In genomic region chr11:108734956-108735559, GRCh38 we compare ENCODE assay signal across 8 cellular contexts.
A peak's percentile ranks its signal among the peaks of the same experiment; 100 is the strongest.
DNase-seq lines count a peak whose midpoint lies in the region; ATAC-seq, FAIRE-seq and TF ChIP-seq lines count a peak whose summit lies in the region.

No MANE protein-coding gene starts in this region.

- H3K27me3 Mint-ChIP-seq in astrocyte (ENCODE audit: low read depth, unreplicated experiment), result no peaks in the 10 kb centered on the region

- H3K36me3 ChIP-seq in astrocyte (ENCODE audit: insufficient read depth, low read length), result no peaks in the 10 kb centered on the region

- H3K27ac Mint-ChIP-seq in astrocyte (ENCODE audit: unreplicated experiment), result no peak overlapping the region

- DNase-seq in Daoy (ENCODE audit: low read depth), result peak; percentile 29
- DNase-seq in HT1080 (ENCODE audit: low read depth), result peak; percentile 7
- no peak for DNase-seq in astrocyte (ENCODE audit: low read depth)
- DNase-seq in medulla oblongata (ENCODE audit: extremely low spot score), result peak; percentile 16
- no peak for DNase-seq in HPDE6-E6E7 (ENCODE audit: extremely low spot score)
- DNase-seq in DMS79 treated with DMSO at 0.1 percent for 48 hours (lab: John Stamatoyannopoulos, UW), result no peak

- no peak overlapping the region for H3K4me3 Mint-ChIP-seq in astrocyte (ENCODE audit: unreplicated experiment)

- no peak overlapping the region for H3K9ac ChIP-seq in astrocyte (ENCODE audit: low read length)

- H3K9me3 ChIP-seq in astrocyte (ENCODE audit: insufficient read depth, low read depth, low read length), result no peaks in the 10 kb centered on the region

- no peaks in the 10 kb centered on the region for H4K20me1 ChIP-seq in astrocyte (ENCODE audit: insufficient read depth, low read length)

- no peak for ATAC-seq in GM21737 (IDR thresholded peaks at IDR 0.05; ENCODE audit: unreplicated experiment)
- ATAC-seq in HG03139 (IDR thresholded peaks at IDR 0.05; ENCODE audit: unreplicated experiment), result no peak

- no peak overlapping the region for H2AFZ ChIP-seq in astrocyte (ENCODE audit: low read depth, low read length)

- peaks cover 2% of the 10 kb centered on the region for H3K9me3 Mint-ChIP-seq in astrocyte (ENCODE audit: unreplicated experiment)

- no peak overlapping the region for H3K4me3 ChIP-seq in astrocyte (ENCODE audit: insufficient read depth, low read depth, low read length)

- TF ChIP-seq CTCF in astrocyte (IDR thresholded peaks at IDR 0.05; ENCODE audit: insufficient read depth, low read depth, low read length), result peak; percentile 61

- FAIRE-seq in astrocyte (lab: Jason Lieb, UNC), result no peak

- peaks cover 76% of the 10 kb centered on the region for H3K79me2 ChIP-seq in astrocyte (ENCODE audit: insufficient read depth, low read length)

- no peak overlapping the region for H3K4me2 ChIP-seq in astrocyte (ENCODE audit: low read length)

- peaks cover 12% of the 10 kb centered on the region for H3K4me1 Mint-ChIP-seq in astrocyte (ENCODE audit: low read depth, unreplicated experiment)

- peaks cover 12% of the 10 kb centered on the region for H3K4me1 ChIP-seq in astrocyte (ENCODE audit: insufficient read depth, low read length)

- no peak overlapping the region for H3K27ac ChIP-seq in astrocyte (ENCODE audit: low read depth, low read length)

- no peaks in the 10 kb centered on the region for H3K27me3 ChIP-seq in astrocyte (ENCODE audit: insufficient read depth, low read length)

- H3K36me3 Mint-ChIP-seq in astrocyte (ENCODE audit: low read depth, unreplicated experiment), result peaks cover 4% of the 10 kb centered on the region

Comparison
In these comparisons a context has a peak if more than half of its experiments do, and no peak if none do; other contexts are left out.
1. DNase-seq: peak in Daoy (single experiment), HT1080 (single experiment) and medulla oblongata (single experiment); none in astrocyte (single experiment), HPDE6-E6E7 (single experiment) and DMS79 treated with DMSO at 0.1 percent for 48 hours (single experiment).